In the genomic region with DNA sequence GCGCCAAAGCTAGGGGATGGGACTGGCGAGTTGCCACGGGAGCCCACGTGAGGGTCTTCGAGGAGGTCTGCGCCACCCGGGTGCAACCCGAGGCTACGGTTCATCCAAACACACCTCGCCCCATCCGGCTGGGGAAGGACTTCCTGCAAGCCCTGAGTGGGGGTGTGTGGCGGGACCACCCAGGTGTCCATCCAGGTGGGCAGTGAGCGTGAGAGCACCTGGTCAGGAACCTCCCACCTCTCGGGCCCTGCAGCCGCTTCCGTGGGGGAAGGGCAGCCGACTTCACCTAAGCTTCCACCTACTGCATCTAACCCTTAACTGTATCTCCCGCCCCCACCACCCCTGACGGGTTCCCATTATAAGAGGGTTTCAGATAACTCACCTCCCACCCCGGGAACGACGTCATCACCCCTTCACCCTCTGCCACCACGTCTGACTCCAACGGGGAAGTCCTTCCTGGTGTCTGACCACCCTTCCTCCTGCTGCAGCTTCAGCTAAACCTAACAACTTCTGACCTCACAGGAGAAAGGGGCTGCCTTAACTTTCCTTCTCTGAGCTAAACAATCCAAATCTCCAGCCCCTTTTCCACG, we compare ENCODE assay signal across 9 cellular contexts. TPM values are rescaled to one million over a fixed set of nuclear protein-coding genes. Genes with fewer than 3 reads are reported as not detected.
A peak's percentile ranks its signal among the peaks of the same experiment; 100 is the strongest.
DNase-seq lines count a peak whose midpoint lies in the region; ATAC-seq and TF ChIP-seq lines count a peak whose summit lies in the region.
"Had no signal": no experiment of that assay in that cellular context is flagged by ENCODE, and none has a peak within 500 bp of the region (broad histone marks: within the 10 kb centered on the region; RNA-seq: fewer than 3 reads in every experiment).

No MANE protein-coding gene starts in this region.

- peaks cover 10% of the 10 kb centered on the region for H3K27me3 Mint-ChIP-seq in activated naive CD8-positive, alpha-beta T cell treated with anti-CD3 and anti-CD28 coated beads, Interleukin-2, amount 10 ng/mL, durations not matched to agents 7 days and 5 days

- peak overlapping the region; percentile 83 for H3K27ac Mint-ChIP-seq in activated naive CD8-positive, alpha-beta T cell treated with anti-CD3 and anti-CD28 coated beads, Interleukin-2, amount 10 ng/mL, durations not matched to agents 7 days and 5 days

- 4 to 7% (median 5%) methylated on average over 25 of the region's 25 CpGs for WGBS in ovary, 3 donors

- H3K79me2 ChIP-seq in OCI-LY7 (ENCODE audit: insufficient read depth, low read depth, low read length), result no peaks in the 10 kb centered on the region

- intact Hi-C loops in OCI-LY7 (cut with micrococcal nuclease; ENCODE audit: unreplicated experiment), result loop anchor here (1.0 to 5.0 kb wide), 4 partner anchors 65 to 464 kb away; a partner anchor contains a TSS
- intact Hi-C loops in ovary (cut with DNase I), result loop anchor here in 3 of 4 donors (2.0 to 10.0 kb wide), 3 partner anchors 146 to 511 kb away; a partner anchor contains a TSS

- peak; percentile 4 for ATAC-seq in activated naive CD8-positive, alpha-beta T cell treated with anti-CD3 and anti-CD28 coated beads, Interleukin-2, amount 10 ng/mL, durations not matched to agents 7 days and 5 days (ENCODE audit: low read depth)
- ATAC-seq in HG03175 (IDR thresholded peaks at IDR 0.05; ENCODE audit: unreplicated experiment), result no peak

- peak overlapping the region; percentile 86 for H3K4me2 ChIP-seq in OCI-LY7 (ENCODE audit: low read length)

- H3K36me3 ChIP-seq in GM06990 (ENCODE audit: control insufficient read depth, insufficient read depth, low read length) (no peaks in the 10 kb centered on the region), OCI-LY7 (ENCODE audit: insufficient read depth, low read length) (no peaks in the 10 kb centered on the region), ovary (no peaks in the 10 kb centered on the region)
- H3K36me3 ChIP-seq: sigmoid colon had no signal

- TF ChIP-seq CTCF in GM06990 (IDR thresholded peaks at IDR 0.05; ENCODE audit: insufficient read depth, low read length, poor library complexity, severe bottlenecking), result no peak
- no peak for TF ChIP-seq CTCF in OCI-LY7 (conservative IDR thresholded peaks at IDR 0.05; ENCODE audit: low read length)
- no peak for TF ChIP-seq CTCF in ovary (IDR thresholded peaks at IDR 0.05)

- DNase-seq in GM06990 (ENCODE audit: extremely low read depth, insufficient read length), result peak; percentile 67
- peak; percentile 87 for DNase-seq in OCI-LY7 (ENCODE audit: low spot score)
- DNase-seq in activated naive CD8-positive, alpha-beta T cell treated with anti-CD3 and anti-CD28 coated beads, Interleukin-2, amount 10 ng/mL, durations not matched to agents 7 days and 5 days, result peak; percentile 57
- DNase-seq in ovary, result peak; percentile 38 to 68 (median 57)
- DNase-seq in NCI-H524 treated with DMSO at 0.1 percent for 48 hours (lab: John Stamatoyannopoulos, UW), result no peak
- DNase-seq in midbrain (lab: John Stamatoyannopoulos, UW), result no peak
- DNase-seq in NCI-H1694 treated with DMSO at 0.1 percent for 48 hours (lab: John Stamatoyannopoulos, UW), result no peak

- no peaks in the 10 kb centered on the region for H3K9me3 Mint-ChIP-seq in activated naive CD8-positive, alpha-beta T cell treated with anti-CD3 and anti-CD28 coated beads, Interleukin-2, amount 10 ng/mL, durations not matched to agents 7 days and 5 days

- H3K4me3 ChIP-seq in GM06990 (replicated peaks; ENCODE audit: low read depth, low read length) (peak overlapping the region; percentile 35), OCI-LY7 (ENCODE audit: low read depth, low read length, poor library complexity, severe bottlenecking) (peak overlapping the region; percentile 67), ovary (no peak overlapping the region)

- peaks cover 33% of the 10 kb centered on the region for H3K4me1 Mint-ChIP-seq in activated naive CD8-positive, alpha-beta T cell treated with anti-CD3 and anti-CD28 coated beads, Interleukin-2, amount 10 ng/mL, durations not matched to agents 7 days and 5 days

- H3K36me3 Mint-ChIP-seq in activated naive CD8-positive, alpha-beta T cell treated with anti-CD3 and anti-CD28 coated beads, Interleukin-2, amount 10 ng/mL, durations not matched to agents 7 days and 5 days, result no peaks in the 10 kb centered on the region

- H3K9me2 ChIP-seq in OCI-LY7 (ENCODE audit: insufficient read depth, low read length), result no peaks in the 10 kb centered on the region

- H3K27ac ChIP-seq in OCI-LY7 (ENCODE audit: low read depth, low read length, poor library complexity, severe bottlenecking) (peak overlapping the region; percentile 89), ovary (no peak overlapping the region)
- H3K27ac ChIP-seq: sigmoid colon had no signal

- CTCF ChIA-PET in OCI-LY7 (lab: Charles Lee; ENCODE audit: unreplicated experiment), result interaction anchor here (0.7 to 1.8 kb wide), 8 partner anchors 8 to 199 kb away, joined by 3 to 4 read pairs (median 4); no protein-coding TSS in a partner anchor

- POLR2A ChIA-PET in OCI-LY7 (lab: Charles Lee), result interaction anchor here (0.5 to 1.0 kb wide), 7 partner anchors 10 to 211 kb away, joined by 3 to 6 read pairs (median 3); a partner anchor contains a TSS
- POLR2A ChIA-PET in activated naive CD8-positive, alpha-beta T cell treated with anti-CD3 and anti-CD28 coated beads, Interleukin-2, amount 10 ng/mL, durations not matched to agents 7 days and 5 days (lab: Charles Lee), result interaction anchor here (0.6 to 1.9 kb wide), 8 partner anchors 27 to 540 kb away, joined by 3 to 7 read pairs (median 4); a partner anchor contains a TSS

- no peaks in the 10 kb centered on the region for H4K20me1 ChIP-seq in OCI-LY7 (ENCODE audit: insufficient read depth, low read length)

- BruUV-seq in OCI-LY7 (replicated peaks; lab: Mats Ljungman, UMichigan), result no TSS peak

- H3K4me1 ChIP-seq in OCI-LY7 (ENCODE audit: insufficient read depth, low read length, poor library complexity, severe bottlenecking) (peaks cover 67% of the 10 kb centered on the region), ovary (ENCODE audit: insufficient read depth) (peaks cover 4% of the 10 kb centered on the region)

- no peak for TF ChIP-seq POLR2A in ovary (IDR thresholded peaks at IDR 0.05)

- peak overlapping the region; percentile 21; the same call in 1 of the 2 replicates for H2AFZ ChIP-seq in OCI-LY7 (ENCODE audit: low read length)

- no peak for TF ChIP-seq EP300 in ovary (IDR thresholded peaks at IDR 0.05)

- H3K27me3 ChIP-seq in GM06990 (replicated peaks; ENCODE audit: control insufficient read depth, insufficient read depth, low read length), result peaks cover 2% of the 10 kb centered on the region; the same call in 1 of the 2 replicates
- no peaks in the 10 kb centered on the region for H3K27me3 ChIP-seq in ovary

- H3K4me3 Mint-ChIP-seq in activated naive CD8-positive, alpha-beta T cell treated with anti-CD3 and anti-CD28 coated beads, Interleukin-2, amount 10 ng/mL, durations not matched to agents 7 days and 5 days, result peak overlapping the region; percentile 87

- H3K9me3 ChIP-seq in OCI-LY7 (ENCODE audit: low read length) (no peaks in the 10 kb centered on the region), ovary (no peaks in the 10 kb centered on the region)
- H3K9me3 ChIP-seq: sigmoid colon had no signal

RNA-seq across cellular contexts. Expression of a gene that starts 27.3 kb away (rescaled TPM):
- total RNA-seq in OCI-LY7 (2014; rRNA removed; shearing (Covaris generic)), result 28.2 and 42.5 TPM in 2 replicates
- total RNA-seq in OCI-LY7 (2022) (36.0 and 37.9 TPM in 2 replicates), ovary (10 to 100 TPM; 22.8 to 32.2 (median 26.6) TPM)
- total RNA-seq in activated naive CD8-positive, alpha-beta T cell treated with anti-CD3 and anti-CD28 coated beads, Interleukin-2, amount 10 ng/mL, durations not matched to agents 7 days and 5 days, result 10 to 100 TPM; 23.9 to 24.4 TPM
- polyA plus RNA-seq in ovary, result 10 to 100 TPM; 17.8 to 30.2 TPM

Comparison
In these comparisons a context has a peak if more than half of its experiments do, and no peak if none do; other contexts are left out.
1. DNase-seq: peak in GM06990 (single experiment), OCI-LY7 (single experiment), activated naive CD8-positive, alpha-beta T cell treated with anti-CD3 and anti-CD28 coated beads, Interleukin-2, amount 10 ng/mL, durations not matched to agents 7 days and 5 days (single experiment) and ovary (5 of 5); none in NCI-H524 treated with DMSO at 0.1 percent for 48 hours (single experiment), midbrain (single experiment) and NCI-H1694 treated with DMSO at 0.1 percent for 48 hours (single experiment).